Comparison of ENCODE assay signal across 2 cellular contexts in the genomic region with DNA sequence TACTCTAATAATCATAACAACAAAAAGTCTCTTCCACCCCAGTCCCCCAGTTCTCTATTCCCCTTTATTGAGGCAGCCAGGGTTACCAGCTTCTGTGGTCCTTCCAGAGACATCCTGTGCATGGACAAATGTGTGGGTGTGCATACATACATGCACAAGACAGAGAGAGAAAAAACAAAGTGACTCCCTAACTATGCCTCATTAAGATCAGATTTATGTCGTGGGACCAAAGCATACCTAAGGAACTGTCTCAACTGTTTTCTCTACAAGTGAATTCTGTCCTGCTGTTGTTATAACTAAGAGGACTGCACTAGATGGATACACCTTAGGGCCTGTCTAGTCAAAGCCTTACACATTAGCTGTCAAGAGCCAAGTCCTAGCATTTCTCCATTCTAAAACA.
TF ChIP-seq lines count a peak whose summit lies in the region.

No MANE protein-coding gene starts in this region.

TF ChIP-seq in IMR-90, 13 proteins besides CTCF, POLR2A, EP300 and RAD21:
- TF ChIP-seq, protein P1, sequence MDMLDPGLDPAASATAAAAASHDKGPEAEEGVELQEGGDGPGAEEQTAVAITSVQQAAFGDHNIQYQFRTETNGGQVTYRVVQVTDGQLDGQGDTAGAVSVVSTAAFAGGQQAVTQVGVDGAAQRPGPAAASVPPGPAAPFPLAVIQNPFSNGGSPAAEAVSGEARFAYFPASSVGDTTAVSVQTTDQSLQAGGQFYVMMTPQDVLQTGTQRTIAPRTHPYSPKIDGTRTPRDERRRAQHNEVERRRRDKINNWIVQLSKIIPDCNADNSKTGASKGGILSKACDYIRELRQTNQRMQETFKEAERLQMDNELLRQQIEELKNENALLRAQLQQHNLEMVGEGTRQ (IDR thresholded peaks at IDR 0.05; ENCODE audit: low read depth, low read length): no peak
TF ChIP-seq in IMR-90: peak in this region for 0.

TF ChIP-seq in GM12878, 131 proteins besides CTCF, POLR2A, EP300 and RAD21:
- TF ChIP-seq NR2C2 (IDR thresholded peaks at IDR 0.05; ENCODE audit: borderline replicate concordance, control insufficient read depth, insufficient read length, low read depth) (no peak), YY1 (IDR thresholded peaks at IDR 0.05; ENCODE audit: low read depth, low read length) (no peak), MTA3 (IDR thresholded peaks at IDR 0.05; ENCODE audit: borderline replicate concordance, low read length) (no peak), DPF2 (IDR thresholded peaks at IDR 0.05) (no peak), WRNIP1 (IDR thresholded peaks at IDR 0.05; ENCODE audit: borderline replicate concordance, low read depth, low read length) (no peak), ZNF274 (IDR thresholded peaks at IDR 0.05; ENCODE audit: insufficient read depth, insufficient read length) (no peak), SUPT20H (IDR thresholded peaks at IDR 0.05; ENCODE audit: borderline replicate concordance, control insufficient read depth, low read depth, low read length) (no peak), BRCA1 (IDR thresholded peaks at IDR 0.05; ENCODE audit: low read depth, low read length) (no peak), ZZZ3 (IDR thresholded peaks at IDR 0.05; ENCODE audit: control insufficient read depth, insufficient read length, low read depth) (no peak), KAT2A (conservative IDR thresholded peaks at IDR 0.05; ENCODE audit: control insufficient read depth, low read depth, low read length) (no peak), LARP7 (IDR thresholded peaks at IDR 0.05) (no peak), CHD1 (IDR thresholded peaks at IDR 0.05; ENCODE audit: low read depth, low read length) (no peak)
- TF ChIP-seq, protein P2, sequence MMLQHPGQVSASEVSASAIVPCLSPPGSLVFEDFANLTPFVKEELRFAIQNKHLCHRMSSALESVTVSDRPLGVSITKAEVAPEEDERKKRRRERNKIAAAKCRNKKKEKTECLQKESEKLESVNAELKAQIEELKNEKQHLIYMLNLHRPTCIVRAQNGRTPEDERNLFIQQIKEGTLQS (IDR thresholded peaks at IDR 0.05; ENCODE audit: borderline replicate concordance, extremely low read depth, low read depth, low read length): no peak
- TF ChIP-seq, protein P3, sequence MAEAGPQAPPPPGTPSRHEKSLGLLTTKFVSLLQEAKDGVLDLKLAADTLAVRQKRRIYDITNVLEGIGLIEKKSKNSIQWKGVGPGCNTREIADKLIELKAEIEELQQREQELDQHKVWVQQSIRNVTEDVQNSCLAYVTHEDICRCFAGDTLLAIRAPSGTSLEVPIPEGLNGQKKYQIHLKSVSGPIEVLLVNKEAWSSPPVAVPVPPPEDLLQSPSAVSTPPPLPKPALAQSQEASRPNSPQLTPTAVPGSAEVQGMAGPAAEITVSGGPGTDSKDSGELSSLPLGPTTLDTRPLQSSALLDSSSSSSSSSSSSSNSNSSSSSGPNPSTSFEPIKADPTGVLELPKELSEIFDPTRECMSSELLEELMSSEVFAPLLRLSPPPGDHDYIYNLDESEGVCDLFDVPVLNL (IDR thresholded peaks at IDR 0.05; ENCODE audit: low read depth, low read length): no peak
- TF ChIP-seq, protein P4, sequence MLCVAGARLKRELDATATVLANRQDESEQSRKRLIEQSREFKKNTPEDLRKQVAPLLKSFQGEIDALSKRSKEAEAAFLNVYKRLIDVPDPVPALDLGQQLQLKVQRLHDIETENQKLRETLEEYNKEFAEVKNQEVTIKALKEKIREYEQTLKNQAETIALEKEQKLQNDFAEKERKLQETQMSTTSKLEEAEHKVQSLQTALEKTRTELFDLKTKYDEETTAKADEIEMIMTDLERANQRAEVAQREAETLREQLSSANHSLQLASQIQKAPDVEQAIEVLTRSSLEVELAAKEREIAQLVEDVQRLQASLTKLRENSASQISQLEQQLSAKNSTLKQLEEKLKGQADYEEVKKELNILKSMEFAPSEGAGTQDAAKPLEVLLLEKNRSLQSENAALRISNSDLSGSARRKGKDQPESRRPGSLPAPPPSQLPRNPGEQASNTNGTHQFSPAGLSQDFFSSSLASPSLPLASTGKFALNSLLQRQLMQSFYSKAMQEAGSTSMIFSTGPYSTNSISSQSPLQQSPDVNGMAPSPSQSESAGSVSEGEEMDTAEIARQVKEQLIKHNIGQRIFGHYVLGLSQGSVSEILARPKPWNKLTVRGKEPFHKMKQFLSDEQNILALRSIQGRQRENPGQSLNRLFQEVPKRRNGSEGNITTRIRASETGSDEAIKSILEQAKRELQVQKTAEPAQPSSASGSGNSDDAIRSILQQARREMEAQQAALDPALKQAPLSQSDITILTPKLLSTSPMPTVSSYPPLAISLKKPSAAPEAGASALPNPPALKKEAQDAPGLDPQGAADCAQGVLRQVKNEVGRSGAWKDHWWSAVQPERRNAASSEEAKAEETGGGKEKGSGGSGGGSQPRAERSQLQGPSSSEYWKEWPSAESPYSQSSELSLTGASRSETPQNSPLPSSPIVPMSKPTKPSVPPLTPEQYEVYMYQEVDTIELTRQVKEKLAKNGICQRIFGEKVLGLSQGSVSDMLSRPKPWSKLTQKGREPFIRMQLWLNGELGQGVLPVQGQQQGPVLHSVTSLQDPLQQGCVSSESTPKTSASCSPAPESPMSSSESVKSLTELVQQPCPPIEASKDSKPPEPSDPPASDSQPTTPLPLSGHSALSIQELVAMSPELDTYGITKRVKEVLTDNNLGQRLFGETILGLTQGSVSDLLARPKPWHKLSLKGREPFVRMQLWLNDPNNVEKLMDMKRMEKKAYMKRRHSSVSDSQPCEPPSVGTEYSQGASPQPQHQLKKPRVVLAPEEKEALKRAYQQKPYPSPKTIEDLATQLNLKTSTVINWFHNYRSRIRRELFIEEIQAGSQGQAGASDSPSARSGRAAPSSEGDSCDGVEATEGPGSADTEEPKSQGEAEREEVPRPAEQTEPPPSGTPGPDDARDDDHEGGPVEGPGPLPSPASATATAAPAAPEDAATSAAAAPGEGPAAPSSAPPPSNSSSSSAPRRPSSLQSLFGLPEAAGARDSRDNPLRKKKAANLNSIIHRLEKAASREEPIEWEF (IDR thresholded peaks at IDR 0.05; ENCODE audit: insufficient replicate concordance, low read depth, low read length): no peak
- TF ChIP-seq, protein P5, sequence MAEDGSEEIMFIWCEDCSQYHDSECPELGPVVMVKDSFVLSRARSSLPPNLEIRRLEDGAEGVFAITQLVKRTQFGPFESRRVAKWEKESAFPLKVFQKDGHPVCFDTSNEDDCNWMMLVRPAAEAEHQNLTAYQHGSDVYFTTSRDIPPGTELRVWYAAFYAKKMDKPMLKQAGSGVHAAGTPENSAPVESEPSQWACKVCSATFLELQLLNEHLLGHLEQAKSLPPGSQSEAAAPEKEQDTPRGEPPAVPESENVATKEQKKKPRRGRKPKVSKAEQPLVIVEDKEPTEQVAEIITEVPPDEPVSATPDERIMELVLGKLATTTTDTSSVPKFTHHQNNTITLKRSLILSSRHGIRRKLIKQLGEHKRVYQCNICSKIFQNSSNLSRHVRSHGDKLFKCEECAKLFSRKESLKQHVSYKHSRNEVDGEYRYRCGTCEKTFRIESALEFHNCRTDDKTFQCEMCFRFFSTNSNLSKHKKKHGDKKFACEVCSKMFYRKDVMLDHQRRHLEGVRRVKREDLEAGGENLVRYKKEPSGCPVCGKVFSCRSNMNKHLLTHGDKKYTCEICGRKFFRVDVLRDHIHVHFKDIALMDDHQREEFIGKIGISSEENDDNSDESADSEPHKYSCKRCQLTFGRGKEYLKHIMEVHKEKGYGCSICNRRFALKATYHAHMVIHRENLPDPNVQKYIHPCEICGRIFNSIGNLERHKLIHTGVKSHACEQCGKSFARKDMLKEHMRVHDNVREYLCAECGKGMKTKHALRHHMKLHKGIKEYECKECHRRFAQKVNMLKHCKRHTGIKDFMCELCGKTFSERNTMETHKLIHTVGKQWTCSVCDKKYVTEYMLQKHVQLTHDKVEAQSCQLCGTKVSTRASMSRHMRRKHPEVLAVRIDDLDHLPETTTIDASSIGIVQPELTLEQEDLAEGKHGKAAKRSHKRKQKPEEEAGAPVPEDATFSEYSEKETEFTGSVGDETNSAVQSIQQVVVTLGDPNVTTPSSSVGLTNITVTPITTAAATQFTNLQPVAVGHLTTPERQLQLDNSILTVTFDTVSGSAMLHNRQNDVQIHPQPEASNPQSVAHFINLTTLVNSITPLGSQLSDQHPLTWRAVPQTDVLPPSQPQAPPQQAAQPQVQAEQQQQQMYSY (CRISPR knock-in tag; IDR thresholded peaks at IDR 0.05): no peak
- TF ChIP-seq, protein P6, sequence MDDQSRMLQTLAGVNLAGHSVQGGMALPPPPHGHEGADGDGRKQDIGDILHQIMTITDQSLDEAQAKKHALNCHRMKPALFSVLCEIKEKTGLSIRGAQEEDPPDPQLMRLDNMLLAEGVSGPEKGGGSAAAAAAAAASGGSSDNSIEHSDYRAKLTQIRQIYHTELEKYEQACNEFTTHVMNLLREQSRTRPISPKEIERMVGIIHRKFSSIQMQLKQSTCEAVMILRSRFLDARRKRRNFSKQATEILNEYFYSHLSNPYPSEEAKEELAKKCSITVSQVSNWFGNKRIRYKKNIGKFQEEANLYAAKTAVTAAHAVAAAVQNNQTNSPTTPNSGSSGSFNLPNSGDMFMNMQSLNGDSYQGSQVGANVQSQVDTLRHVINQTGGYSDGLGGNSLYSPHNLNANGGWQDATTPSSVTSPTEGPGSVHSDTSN (IDR thresholded peaks at IDR 0.05; ENCODE audit: insufficient replicate concordance, low read depth, low read length): no peak
